Comparison of ENCODE assay signal across 1 cellular context in the genomic region with DNA sequence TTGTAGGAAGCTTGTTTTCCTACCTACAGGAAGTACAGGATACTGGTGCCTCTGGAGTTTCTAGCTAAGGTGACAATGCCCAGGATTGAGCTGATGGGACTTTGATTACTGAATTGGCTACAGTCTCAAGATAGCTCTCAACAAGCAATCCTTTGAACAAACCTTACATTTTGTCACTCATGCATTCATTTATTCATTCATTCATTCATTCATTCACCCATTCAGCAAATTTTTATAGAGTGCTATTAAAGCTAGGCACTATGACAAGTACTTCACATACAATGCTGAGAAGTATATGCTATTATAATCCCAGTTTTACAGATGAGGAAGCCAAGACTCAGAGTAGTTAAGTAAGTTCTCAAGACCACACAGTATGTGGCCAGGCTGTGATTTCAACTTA.
TF ChIP-seq lines count a peak whose summit lies in the region.

No MANE protein-coding gene starts in this region.

TF ChIP-seq in SK-N-SH, 30 proteins besides CTCF, POLR2A, EP300 and RAD21:
- TF ChIP-seq, protein P1, sequence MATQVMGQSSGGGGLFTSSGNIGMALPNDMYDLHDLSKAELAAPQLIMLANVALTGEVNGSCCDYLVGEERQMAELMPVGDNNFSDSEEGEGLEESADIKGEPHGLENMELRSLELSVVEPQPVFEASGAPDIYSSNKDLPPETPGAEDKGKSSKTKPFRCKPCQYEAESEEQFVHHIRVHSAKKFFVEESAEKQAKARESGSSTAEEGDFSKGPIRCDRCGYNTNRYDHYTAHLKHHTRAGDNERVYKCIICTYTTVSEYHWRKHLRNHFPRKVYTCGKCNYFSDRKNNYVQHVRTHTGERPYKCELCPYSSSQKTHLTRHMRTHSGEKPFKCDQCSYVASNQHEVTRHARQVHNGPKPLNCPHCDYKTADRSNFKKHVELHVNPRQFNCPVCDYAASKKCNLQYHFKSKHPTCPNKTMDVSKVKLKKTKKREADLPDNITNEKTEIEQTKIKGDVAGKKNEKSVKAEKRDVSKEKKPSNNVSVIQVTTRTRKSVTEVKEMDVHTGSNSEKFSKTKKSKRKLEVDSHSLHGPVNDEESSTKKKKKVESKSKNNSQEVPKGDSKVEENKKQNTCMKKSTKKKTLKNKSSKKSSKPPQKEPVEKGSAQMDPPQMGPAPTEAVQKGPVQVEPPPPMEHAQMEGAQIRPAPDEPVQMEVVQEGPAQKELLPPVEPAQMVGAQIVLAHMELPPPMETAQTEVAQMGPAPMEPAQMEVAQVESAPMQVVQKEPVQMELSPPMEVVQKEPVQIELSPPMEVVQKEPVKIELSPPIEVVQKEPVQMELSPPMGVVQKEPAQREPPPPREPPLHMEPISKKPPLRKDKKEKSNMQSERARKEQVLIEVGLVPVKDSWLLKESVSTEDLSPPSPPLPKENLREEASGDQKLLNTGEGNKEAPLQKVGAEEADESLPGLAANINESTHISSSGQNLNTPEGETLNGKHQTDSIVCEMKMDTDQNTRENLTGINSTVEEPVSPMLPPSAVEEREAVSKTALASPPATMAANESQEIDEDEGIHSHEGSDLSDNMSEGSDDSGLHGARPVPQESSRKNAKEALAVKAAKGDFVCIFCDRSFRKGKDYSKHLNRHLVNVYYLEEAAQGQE (IDR thresholded peaks at IDR 0.05; ENCODE audit: low read depth, low read length) = no peak
